ENCODE assay signal across 8 cellular contexts in genomic region chr17:57955183-57955952, GRCh38. TPM values are rescaled to one million over a fixed set of nuclear protein-coding genes. Genes with fewer than 3 reads are reported as not detected.
DNase-seq lines count a peak whose midpoint lies in the region; ATAC-seq, FAIRE-seq and TF ChIP-seq lines count a peak whose summit lies in the region.

Gene CUEDC1, minus strand, starts transcription at chr17:57955412. Its CDS starts 69,848 bp downstream, at chr17:57885564.

- DNase-seq in A549 (ENCODE audit: low read depth in 1 of 2, low spot score in 1 of 2) = peak; percentile 69 to 76
- DNase-seq in MV-4-11 (lab: John Stamatoyannopoulos, UW) = peak; percentile 7
- peak; percentile 84 for DNase-seq in WERI-Rb-1
- DNase-seq in bronchial epithelial cell (ENCODE audit: low read depth) = no peak
- DNase-seq in inferior parietal cortex (ENCODE audit: extremely low spot score) = peak; percentile 62
- DNase-seq in small intestine = peak; percentile 53
- no peak for DNase-seq in KBM-7

- TF ChIP-seq RAD21 in A549 (conservative IDR thresholded peaks at IDR 0.05 in 1 of 2, IDR thresholded peaks at IDR 0.05 in 1 of 2) = peak; percentile 9 to 40; a peak in 2 of 5 replicates

- peak; percentile 70 for TF ChIP-seq POLR2A in A549 (IDR thresholded peaks at IDR 0.05; ENCODE audit: low read length)

- peak; percentile 69 to 79 for ATAC-seq in A549
- ATAC-seq in GM19025 (IDR thresholded peaks at IDR 0.05; ENCODE audit: low read depth, unreplicated experiment) = peak; percentile 48

- H3K4me1 ChIP-seq in A549 (peaks cover 67% of the 10 kb centered on the region), small intestine (ENCODE audit: control insufficient read depth in 2 of 2, insufficient read depth in 1 of 2, low read depth in 1 of 2, low read length in 1 of 2) (peaks cover 2 to 6% of the 10 kb centered on the region in 2 donors)

- FAIRE-seq in A549 (lab: Jason Lieb, UNC) (no peak), bronchial epithelial cell (lab: Jason Lieb, UNC) (no peak), small intestine (lab: Jason Lieb, UNC) (no peak)

- H3K27ac ChIP-seq in A549 (peak within 1 kb of the TSS; percentile 93 to 100), WERI-Rb-1 (peak within 1 kb of the TSS; percentile 80), small intestine (ENCODE audit: low read depth in 1 of 2, low read length in 1 of 2) (peak within 1 kb of the TSS; percentile 30 to 82)

- WGBS in A549 (ENCODE audit: missing lambda C conversion rate) = 2% methylated on average over 14 of the region's 79 CpGs
- 0 to 1% (median 1%) methylated on average over 18 to 79 of the region's 79 CpGs for WGBS in small intestine, 3 donors

- H3K27me3 ChIP-seq in WERI-Rb-1 (ENCODE audit: insufficient read depth, low read depth, severe bottlenecking) = no peaks in the 10 kb centered on the region
- H3K27me3 ChIP-seq in bronchial epithelial cell (ENCODE audit: control insufficient read depth, insufficient read depth, low read length) = no peaks in the 10 kb centered on the region
- H3K27me3 ChIP-seq in small intestine (ENCODE audit: control insufficient read depth in 2 of 2, insufficient read depth in 2 of 2, low read length in 2 of 2) = no peaks in the 10 kb centered on the region

- H3K9me3 ChIP-seq in A549 (no peaks in the 10 kb centered on the region), WERI-Rb-1 (ENCODE audit: severe bottlenecking) (no peaks in the 10 kb centered on the region), small intestine (ENCODE audit: control insufficient read depth, low read depth) (no peaks in the 10 kb centered on the region)

- peak within 1 kb of the TSS; percentile 96 for H3K4me2 ChIP-seq in A549

- in situ Hi-C loops in KBM-7 (cut with MboI; ENCODE audit: low pct_unique_long_range_greater_than_20kb, low sequenced_read_pairs) = no loop called here

- H3K4me3 ChIP-seq in A549 (peak within 1 kb of the TSS; percentile 92), WERI-Rb-1 (ENCODE audit: low read depth, low read length) (peak within 1 kb of the TSS; percentile 65), bronchial epithelial cell (ENCODE audit: low read depth, low read length) (peak within 1 kb of the TSS; percentile 60), small intestine (ENCODE audit: low read depth in 1 of 2, low read length in 2 of 2) (peak within 1 kb of the TSS; percentile 53 to 74)

- TF ChIP-seq CTCF in A549 (IDR thresholded peaks at IDR 0.05) = peak; percentile 33; the same call in 2 of the 3 replicates
- TF ChIP-seq CTCF in WERI-Rb-1 (IDR thresholded peaks at IDR 0.05; ENCODE audit: low read depth, low read length) = peak; percentile 60
- peak; percentile 19 for TF ChIP-seq CTCF in bronchial epithelial cell (IDR thresholded peaks at IDR 0.05; ENCODE audit: insufficient read depth, low read length, severe bottlenecking)

- POLR2A ChIA-PET in A549 (lab: Yijun Ruan, JAX) = interaction anchor here (0.6 to 3.4 kb wide), 13 partner anchors 15 to 105 kb away, joined by 3 to 36 read pairs (median 7); partner anchors contain the start of genes MRPS23 and VEZF1

- CTCF ChIA-PET in A549 (lab: Yijun Ruan, JAX) = interaction anchor here (0.7 to 26.8 kb wide), 14 partner anchors 16 to 172 kb away, joined by 3 to 386 read pairs (median 44); partner anchors contain the start of gene VEZF1

- no peak for TF ChIP-seq EP300 in A549 (IDR thresholded peaks at IDR 0.05)

- no peaks in the 10 kb centered on the region for H3K36me3 ChIP-seq in WERI-Rb-1
- no peaks in the 10 kb centered on the region for H3K36me3 ChIP-seq in bronchial epithelial cell (ENCODE audit: control insufficient read depth, insufficient read depth, low read length)
- H3K36me3 ChIP-seq in small intestine (ENCODE audit: control insufficient read depth in 2 of 2, insufficient read depth in 2 of 2, low read length in 2 of 2) = no peaks in the 10 kb centered on the region

TF ChIP-seq in A549, 52 proteins besides CTCF, POLR2A, EP300 and RAD21 (continues in another document):
- peak; percentile 6 to 21; a peak in 2 of 5 replicates for TF ChIP-seq JUN (IDR thresholded peaks at IDR 0.05)
- TF ChIP-seq NR3C1 (IDR thresholded peaks at IDR 0.05) = no peak
- no peak for TF ChIP-seq USF2 (IDR thresholded peaks at IDR 0.05)
- TF ChIP-seq FOSB (CRISPR knock-in tag; IDR thresholded peaks at IDR 0.05) = no peak
- no peak for TF ChIP-seq ZFP36 (IDR thresholded peaks at IDR 0.05; ENCODE audit: borderline replicate concordance, partially characterized antibody)
- TF ChIP-seq GATA3 (IDR thresholded peaks at IDR 0.05; ENCODE audit: borderline replicate concordance) = no peak
- TF ChIP-seq ELK1 (IDR thresholded peaks at IDR 0.05; ENCODE audit: low read depth, low read length) = no peak
- no peak for TF ChIP-seq CHD2 (IDR thresholded peaks at IDR 0.05; ENCODE audit: low read length, partially characterized antibody)
- TF ChIP-seq MAFK (IDR thresholded peaks at IDR 0.05; ENCODE audit: partially characterized antibody) = no peak
- TF ChIP-seq RCOR1 (IDR thresholded peaks at IDR 0.05; ENCODE audit: low read depth, low read length) = no peak
- no peak for TF ChIP-seq TP53 (CRISPR knock-in tag; IDR thresholded peaks at IDR 0.05)
- no peak for TF ChIP-seq ZC3H11A (IDR thresholded peaks at IDR 0.05)
- no peak for TF ChIP-seq EHMT2 (IDR thresholded peaks at IDR 0.05; ENCODE audit: low read depth)
- peak; percentile 24; the same call in 1 of the 2 replicates for TF ChIP-seq MYC (IDR thresholded peaks at IDR 0.05; ENCODE audit: borderline replicate concordance, low read length)
- TF ChIP-seq E2F6 (IDR thresholded peaks at IDR 0.05; ENCODE audit: borderline replicate concordance, low read depth) = peak; percentile 37; the same call in 1 of the 2 replicates
- TF ChIP-seq PBX3 (IDR thresholded peaks at IDR 0.05) = no peak
- peak; percentile 23; the same call in 1 of the 2 replicates for TF ChIP-seq HOXB13 (CRISPR knock-in tag; IDR thresholded peaks at IDR 0.05; ENCODE audit: low read depth)
- TF ChIP-seq ESRRA (IDR thresholded peaks at IDR 0.05; ENCODE audit: borderline replicate concordance, low read length) = no peak
- TF ChIP-seq HDAC2 (IDR thresholded peaks at IDR 0.05) = no peak
- TF ChIP-seq NFE2L2 (conservative IDR thresholded peaks at IDR 0.05; ENCODE audit: low read length) = no peak
- TF ChIP-seq HOXB5 (CRISPR knock-in tag; IDR thresholded peaks at IDR 0.05) = no peak
- TF ChIP-seq SMC3 (IDR thresholded peaks at IDR 0.05) = peak; percentile 39; the same call in 1 of the 3 replicates
- TF ChIP-seq POLR2AphosphoS2 (conservative IDR thresholded peaks at IDR 0.05; ENCODE audit: low read length) = no peak
- no peak for TF ChIP-seq EHF (CRISPR knock-in tag; IDR thresholded peaks at IDR 0.05)
- TF ChIP-seq BCL3 (IDR thresholded peaks at IDR 0.05) = 0 out of 3 replicates have a peak, but pooled peaks have one; percentile 62

RNA-seq across cellular contexts. Expression of gene CUEDC1, which starts in this region (rescaled TPM):
- 44.3 and 54.8 TPM in 2 replicates for polyA plus RNA-seq in A549 (2011; rRNA removed)
- 47.9 and 48.0 TPM in 2 replicates for polyA plus RNA-seq in A549 (2012; cell fraction: cytosol; rRNA removed)
- polyA plus RNA-seq in A549 (2012; cell fraction: nucleus; rRNA removed) = 222 and 260 TPM in 2 replicates
- polyA plus RNA-seq in A549 (2017; fragmentation: RNase III; extraction: RNeasy Plus Mini Kit Qiagen cat#74134 plus additional on column Dnase treatment) = 70.7 to 103 TPM (median 90.6 TPM) in 3 replicates
- polyA minus RNA-seq in A549 (2011; rRNA and poly(A)+ RNA removed) = 20.1 and 41.6 TPM in 2 replicates
- total RNA-seq in bronchial epithelial cell = 3.4 and 6.9 TPM in 2 replicates
- polyA plus RNA-seq in small intestine = 10 to 100 TPM in 1 of 3 donors, 1 to 10 TPM in 2; 1.6 to 14.9 (median 6.8) TPM

Comparison
In these comparisons a context has a peak if more than half of its experiments do, and no peak if none do; other contexts are left out.
1. DNase-seq: peak in A549 (2 of 2), MV-4-11 (single experiment), WERI-Rb-1 (single experiment), inferior parietal cortex (single experiment) and small intestine (single experiment); none in bronchial epithelial cell (single experiment) and KBM-7 (single experiment).
2. Peak in every context shown above with its lines, with median percentiles within 50 percentile points of each other: H3K27ac ChIP-seq, H3K4me3 ChIP-seq and CTCF ChIP-seq.